Comparison of ENCODE assay signal across 14 cellular contexts in genomic region chr2:96534131-96534530, GRCh38. TPM values are rescaled to one million over a fixed set of nuclear protein-coding genes. Genes with fewer than 3 reads are reported as not detected.
DNase-seq lines count a peak whose midpoint lies in the region; ATAC-seq and TF ChIP-seq lines count a peak whose summit lies in the region.
"Had no signal": no experiment of that assay in that cellular context is flagged by ENCODE, and none has a peak within 500 bp of the region (broad histone marks: within the 10 kb centered on the region; RNA-seq: fewer than 3 reads in every experiment).

No MANE protein-coding gene starts in this region.

- no peaks in the 10 kb centered on the region for H3K9me3 ChIP-seq in osteoblast (ENCODE audit: low read depth, low read length)

- peaks cover 50% of the 10 kb centered on the region for H3K4me1 ChIP-seq in osteoblast (ENCODE audit: insufficient read depth, low read length)

- no peaks in the 10 kb centered on the region for H3K9me3 Mint-ChIP-seq in activated CD4-positive, alpha-beta T cell treated with anti-CD3 and anti-CD28 coated beads, Interleukin-2, amount 10 ng/mL, durations not matched to agents 24 days and 14 days
- H3K9me3 Mint-ChIP-seq in type B pancreatic cell, result no peaks in the 10 kb centered on the region
- H3K9me3 Mint-ChIP-seq in activated naive CD4-positive, alpha-beta T cell treated with anti-CD3 and anti-CD28 coated beads, Interleukin-2, amount 10 ng/mL, durations not matched to agents 7 days and 5 days, result no peaks in the 10 kb centered on the region
- H3K9me3 Mint-ChIP-seq: activated naive CD4-positive, alpha-beta T cell treated with anti-CD3 and anti-CD28 coated beads, Interleukin-2, amount 50 U/mL, for 72 hours had no signal

- intact Hi-C loops in activated CD4-positive, alpha-beta T cell treated with anti-CD3 and anti-CD28 coated beads, Interleukin-2, amount 10 ng/mL, durations not matched to agents 24 days and 14 days (cut with micrococcal nuclease), result loop anchor here (10.0 kb wide), 2 partner anchors 581 to 999 kb away; partner anchors contain the start of gene ANKRD36
- intact Hi-C loops in dorsolateral prefrontal cortex (cut with DNase I), result loop anchor here in 1 of 2 donors (10.0 kb wide), 3 partner anchors 101 to 231 kb away; partner anchors contain the start of genes CNNM4 and KANSL3

- peak overlapping the region; percentile 74 for H3K4me2 ChIP-seq in osteoblast (ENCODE audit: insufficient read depth, low read length)

- no peak overlapping the region for H3K4me3 Mint-ChIP-seq in activated CD4-positive, alpha-beta T cell treated with anti-CD3 and anti-CD28 coated beads, Interleukin-2, amount 10 ng/mL, durations not matched to agents 24 days and 14 days
- no peak overlapping the region for H3K4me3 Mint-ChIP-seq in type B pancreatic cell
- no peak overlapping the region for H3K4me3 Mint-ChIP-seq in activated naive CD4-positive, alpha-beta T cell treated with anti-CD3 and anti-CD28 coated beads, Interleukin-2, amount 10 ng/mL, durations not matched to agents 7 days and 5 days

- peak overlapping the region; percentile 55 for H3K27ac Mint-ChIP-seq in activated CD4-positive, alpha-beta T cell treated with anti-CD3 and anti-CD28 coated beads, Interleukin-2, amount 10 ng/mL, durations not matched to agents 24 days and 14 days
- H3K27ac Mint-ChIP-seq in type B pancreatic cell, result peak overlapping the region; percentile 4
- H3K27ac Mint-ChIP-seq in activated naive CD4-positive, alpha-beta T cell treated with anti-CD3 and anti-CD28 coated beads, Interleukin-2, amount 10 ng/mL, durations not matched to agents 7 days and 5 days, result no peak overlapping the region
- H3K27ac Mint-ChIP-seq: activated naive CD4-positive, alpha-beta T cell treated with anti-CD3 and anti-CD28 coated beads, Interleukin-2, amount 50 U/mL, for 72 hours had no signal

- no peaks in the 10 kb centered on the region for H3K36me3 ChIP-seq in osteoblast (ENCODE audit: insufficient read depth, low read length)

- peaks cover 20% of the 10 kb centered on the region for H3K36me3 Mint-ChIP-seq in activated CD4-positive, alpha-beta T cell treated with anti-CD3 and anti-CD28 coated beads, Interleukin-2, amount 10 ng/mL, durations not matched to agents 24 days and 14 days (ENCODE audit: low read depth)
- no peaks in the 10 kb centered on the region for H3K36me3 Mint-ChIP-seq in type B pancreatic cell
- peaks cover 8% of the 10 kb centered on the region for H3K36me3 Mint-ChIP-seq in activated naive CD4-positive, alpha-beta T cell treated with anti-CD3 and anti-CD28 coated beads, Interleukin-2, amount 10 ng/mL, durations not matched to agents 7 days and 5 days

- H2AFZ ChIP-seq in osteoblast (ENCODE audit: low read length), result no peak overlapping the region

- ATAC-seq in GM19035 (IDR thresholded peaks at IDR 0.05; ENCODE audit: unreplicated experiment), result no peak
- ATAC-seq: activated naive CD4-positive, alpha-beta T cell treated with anti-CD3 and anti-CD28 coated beads, Interleukin-2, amount 50 U/mL, for 72 hours had no signal

- H3K4me3 ChIP-seq in dorsolateral prefrontal cortex, result peak overlapping the region in 1 of 59 donors; percentile 18
- peak overlapping the region; percentile 41 for H3K4me3 ChIP-seq in osteoblast (ENCODE audit: insufficient read depth, low read length)

- H3K4me1 Mint-ChIP-seq in activated CD4-positive, alpha-beta T cell treated with anti-CD3 and anti-CD28 coated beads, Interleukin-2, amount 10 ng/mL, durations not matched to agents 24 days and 14 days, result peaks cover 64% of the 10 kb centered on the region
- peaks cover 14% of the 10 kb centered on the region for H3K4me1 Mint-ChIP-seq in type B pancreatic cell (ENCODE audit: unreplicated experiment)
- H3K4me1 Mint-ChIP-seq in activated naive CD4-positive, alpha-beta T cell treated with anti-CD3 and anti-CD28 coated beads, Interleukin-2, amount 10 ng/mL, durations not matched to agents 7 days and 5 days, result peaks cover 60% of the 10 kb centered on the region

- no peaks in the 10 kb centered on the region for H3K27me3 Mint-ChIP-seq in activated CD4-positive, alpha-beta T cell treated with anti-CD3 and anti-CD28 coated beads, Interleukin-2, amount 10 ng/mL, durations not matched to agents 24 days and 14 days
- peaks cover 29% of the 10 kb centered on the region for H3K27me3 Mint-ChIP-seq in type B pancreatic cell
- peaks cover 29% of the 10 kb centered on the region for H3K27me3 Mint-ChIP-seq in activated naive CD4-positive, alpha-beta T cell treated with anti-CD3 and anti-CD28 coated beads, Interleukin-2, amount 10 ng/mL, durations not matched to agents 7 days and 5 days

- H3K27me3 ChIP-seq in dorsolateral prefrontal cortex (no peaks in the 10 kb centered on the region), osteoblast (ENCODE audit: insufficient read depth, low read length) (no peaks in the 10 kb centered on the region)

- TF ChIP-seq CTCF in dorsolateral prefrontal cortex (IDR thresholded peaks at IDR 0.05 in 54 of 56, conservative IDR thresholded peaks at IDR 0.05 in 2 of 56; ENCODE audit: low read depth in 1 of 56, partially characterized antibody in 56 of 56), result no peak
- TF ChIP-seq CTCF in osteoblast (IDR thresholded peaks at IDR 0.05; ENCODE audit: extremely low read depth, low read depth, low read length), result no peak
- no peak for TF ChIP-seq CTCF in type B pancreatic cell (conservative IDR thresholded peaks at IDR 0.05)

- peaks cover 18% of the 10 kb centered on the region for H3K79me2 ChIP-seq in osteoblast (ENCODE audit: insufficient read depth, low read length)

- no peak for DNase-seq in activated CD4-positive, alpha-beta T cell treated with anti-CD3 and anti-CD28 coated beads, Interleukin-2, amount 10 ng/mL, durations not matched to agents 24 days and 14 days
- DNase-seq in activated CD4-positive, alpha-beta T cell treated with anti-CD3 and anti-CD28 coated beads for 1 hour, result no peak
- DNase-seq in dorsolateral prefrontal cortex (peak in 2 of 10 donors; percentile 13 to 25), osteoblast (ENCODE audit: insufficient read length, low spot score, missing footprints) (no peak), type B pancreatic cell (ENCODE audit: extremely low spot score, unreplicated experiment) (no peak), DMS 273 treated with DMSO at 0.1 percent for 48 hours (lab: John Stamatoyannopoulos, UW) (no peak)
- no peak for DNase-seq in activated naive CD4-positive, alpha-beta T cell treated with anti-CD3 and anti-CD28 coated beads, Interleukin-2, amount 10 ng/mL, durations not matched to agents 7 days and 5 days
- DNase-seq: DMS53; effector memory CD4-positive, alpha-beta T cell; NCI-H748 treated with DMSO at 0.1 percent for 48 hours; stimulated activated CD4-positive, alpha-beta T cell treated with anti-CD3 and anti-CD28 coated beads, Interleukin-15, amount 100 ng/mL, for 24 hours had no signal

- CTCF ChIA-PET in activated naive CD4-positive, alpha-beta T cell treated with anti-CD3 and anti-CD28 coated beads, Interleukin-2, amount 10 ng/mL, durations not matched to agents 7 days and 5 days (lab: Charles Lee), result interaction anchor here (3.0 kb wide), 1 partner anchor 20 kb away, joined by 10 read pairs; no protein-coding TSS in a partner anchor

- H3K27ac ChIP-seq in dorsolateral prefrontal cortex, result peak overlapping the region in 56 of 59 donors; percentile 18 to 93 (median 82)
- peak overlapping the region; percentile 93 for H3K27ac ChIP-seq in osteoblast (ENCODE audit: low read depth, low read length)

- H4K20me1 ChIP-seq in osteoblast (ENCODE audit: insufficient read depth, low read length), result peaks cover 19% of the 10 kb centered on the region

RNA-seq across cellular contexts. Expression of gene ARID5A, which starts 2.4 kb away (rescaled TPM):
- total RNA-seq in activated CD4-positive, alpha-beta T cell treated with anti-CD3 and anti-CD28 coated beads, Interleukin-2, amount 10 ng/mL, durations not matched to agents 24 days and 14 days, result 214 and 229 TPM in 2 replicates
- total RNA-seq in dorsolateral prefrontal cortex (10 to 100 TPM in 119 of 120 experiments, 1 to 10 TPM in 1; 9.3 to 61.4 (median 19.7) TPM), osteoblast (7.6 and 9.7 TPM in 2 replicates), type B pancreatic cell (ENCODE audit: low replicate concordance) (5.1 and 11.9 TPM in 2 replicates)

RNA-seq across cellular contexts. Expression of gene NEURL3, which starts 29.0 kb away (rescaled TPM):
- 1.0 and 1.2 TPM in 2 replicates for total RNA-seq in activated CD4-positive, alpha-beta T cell treated with anti-CD3 and anti-CD28 coated beads, Interleukin-2, amount 10 ng/mL, durations not matched to agents 24 days and 14 days
- total RNA-seq in dorsolateral prefrontal cortex (1 to 10 TPM in 43 of 120 experiments, under 1 TPM in 72, not detected in 5; 0.26 to 2.6 (median 0.84) TPM), osteoblast (0.29 TPM in 1 of 2 replicates, not detected in the other), type B pancreatic cell (ENCODE audit: low replicate concordance) (1.1 and 2.5 TPM in 2 replicates)
- total RNA-seq: A673 had no signal
